13 cellular contexts compared by ENCODE assay signal in the genomic region with DNA sequence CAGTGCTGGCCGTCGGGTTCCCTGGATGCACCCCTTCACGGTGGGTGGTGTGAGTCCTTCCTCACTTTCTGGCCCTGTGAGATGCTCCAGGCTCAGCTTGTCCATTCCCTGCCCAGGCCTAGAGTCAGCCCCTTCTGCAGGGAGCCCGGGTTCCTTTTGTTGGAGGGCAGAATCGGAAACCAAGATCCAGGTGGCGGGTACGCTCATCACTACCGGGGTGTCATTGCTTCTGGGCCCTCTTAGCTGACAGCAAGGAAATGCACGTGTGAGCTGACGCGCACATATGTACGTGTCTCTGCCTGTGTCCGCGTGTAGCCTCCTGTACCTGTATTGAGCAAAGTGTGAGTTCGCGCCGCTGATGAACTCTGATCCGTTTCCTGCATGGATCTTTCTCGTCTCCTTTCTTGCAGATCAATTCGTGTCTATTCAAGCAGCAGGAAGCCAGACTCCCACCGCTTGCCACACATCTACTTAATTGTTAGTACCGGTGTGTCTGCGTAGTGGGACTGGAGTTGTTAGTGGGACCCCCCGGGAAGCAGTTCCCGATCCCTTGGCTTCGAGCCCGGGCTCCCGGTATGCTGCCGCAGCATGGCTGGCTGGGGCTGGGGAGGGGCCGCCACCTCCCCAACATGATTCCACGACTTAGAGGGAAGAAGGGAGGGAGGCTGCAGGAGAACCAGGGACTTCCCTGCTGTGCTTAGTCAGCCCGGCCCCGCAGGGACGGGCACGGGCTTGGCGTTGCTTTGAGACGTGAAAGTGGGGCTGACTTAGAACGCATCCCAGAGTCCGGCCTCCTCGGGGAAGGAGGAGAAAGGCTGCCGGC. TPM values are rescaled to one million over a fixed set of nuclear protein-coding genes. Genes with fewer than 3 reads are reported as not detected.
DNase-seq lines count a peak whose midpoint lies in the region; ATAC-seq and TF ChIP-seq lines count a peak whose summit lies in the region.
"Had no signal": no experiment of that assay in that cellular context is flagged by ENCODE, and none has a peak within 500 bp of the region (broad histone marks: within the 10 kb centered on the region; RNA-seq: fewer than 3 reads in every experiment).

No MANE protein-coding gene starts in this region.

- H3K9me3 Mint-ChIP-seq in nephron, result no peaks in the 10 kb centered on the region
- H3K9me3 Mint-ChIP-seq: type B pancreatic cell had no signal

- peak overlapping the region; percentile 59 for H3K27ac ChIP-seq in BLaER1
- H3K27ac ChIP-seq: prostate gland had no signal

- ATAC-seq in esophagus mucosa (peak; percentile 54), HG03460 (IDR thresholded peaks at IDR 0.05; ENCODE audit: unreplicated experiment) (no peak)
- ATAC-seq: PC-3 had no signal

- H3K4me1 Mint-ChIP-seq in nephron, result peaks cover 29% of the 10 kb centered on the region

- peaks cover 23% of the 10 kb centered on the region for H3K27me3 Mint-ChIP-seq in nephron (ENCODE audit: low read depth)
- H3K27me3 Mint-ChIP-seq: type B pancreatic cell had no signal

- DNase-seq in NCI-H146 (lab: John Stamatoyannopoulos, UW) (peak; percentile 86), cerebellar nuclear complex (lab: John Stamatoyannopoulos, UW) (no peak)
- DNase-seq in stimulated activated naive CD4-positive, alpha-beta T cell treated with Interleukin-2 at 50 U/mL for 16 hours (lab: John Stamatoyannopoulos, UW), result no peak
- DNase-seq in activated effector memory CD4-positive, alpha-beta T cell treated with Interleukin-2 at 50 U/mL for 16 hours, result no peak
- DNase-seq: activated T-cell treated with anti-CD3 and anti-CD28 coated beads, Interleukin-2, amount 50 U/mL, for 1 hour; caudate nucleus; PC-3 had no signal

- peaks cover 100% of the 10 kb centered on the region for H3K4me1 ChIP-seq in BLaER1
- H3K4me1 ChIP-seq: prostate gland had no signal

- TF ChIP-seq CTCF in nephron (IDR thresholded peaks at IDR 0.05; ENCODE audit: unreplicated experiment in 3 of 3), result no peak

- H3K9ac ChIP-seq in BLaER1, result 0 out of 2 replicates have a peak overlapping the region, but pooled peaks have one; percentile 24

- H4K20me1 ChIP-seq in BLaER1, result peaks cover 82% of the 10 kb centered on the region

- peak overlapping the region in 1 of 3 experiments; percentile 20 for H3K4me3 Mint-ChIP-seq in nephron
- H3K4me3 Mint-ChIP-seq: type B pancreatic cell had no signal

- no peaks in the 10 kb centered on the region for H3K36me3 Mint-ChIP-seq in nephron (ENCODE audit: low read depth)

- no peaks in the 10 kb centered on the region for H3K27me3 ChIP-seq in BLaER1

- no peak overlapping the region for H3K4me3 ChIP-seq in BLaER1
- H3K4me3 ChIP-seq: prostate gland had no signal

- no peaks in the 10 kb centered on the region for H3K9me3 ChIP-seq in BLaER1
- H3K9me3 ChIP-seq: prostate gland had no signal

- H3K27ac Mint-ChIP-seq in nephron, result peak overlapping the region in 2 of 3 experiments; percentile 18 to 37
- H3K27ac Mint-ChIP-seq: type B pancreatic cell had no signal

- peak overlapping the region; percentile 100 for H3K4me2 ChIP-seq in BLaER1

- H3K36me3 ChIP-seq in BLaER1, result peaks cover 15% of the 10 kb centered on the region; the same call in 1 of the 2 replicates
- H3K36me3 ChIP-seq: prostate gland had no signal

RNA-seq across cellular contexts. Expression of a gene that starts 35.9 kb away (rescaled TPM):
- 37.7 TPM for total RNA-seq in esophagus mucosa

RNA-seq across cellular contexts. Expression of a gene that starts 46.9 kb away (rescaled TPM):
- 36.0 TPM for total RNA-seq in esophagus mucosa
